8 cellular contexts compared by ENCODE assay signal in the genomic region with DNA sequence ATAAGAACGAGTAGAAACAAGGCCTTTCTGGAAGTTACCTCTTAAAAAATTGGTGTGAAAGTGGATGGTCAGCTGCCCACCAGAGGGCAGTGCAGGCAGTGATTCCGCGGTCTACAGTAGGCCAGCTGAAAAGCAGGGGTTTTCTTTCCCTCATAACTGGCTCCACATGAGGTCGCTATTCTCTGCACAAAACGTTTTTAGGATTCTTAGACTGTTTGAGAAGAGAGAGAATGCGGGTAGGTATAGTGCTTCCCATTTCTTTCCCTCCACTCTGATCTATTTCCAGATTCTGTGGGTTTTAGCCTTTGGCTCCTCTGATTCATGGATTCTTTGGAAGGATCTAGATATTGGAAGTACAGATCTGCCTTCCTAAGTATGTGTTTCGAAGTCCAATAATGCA. TPM values are rescaled to one million over a fixed set of nuclear protein-coding genes. Genes with fewer than 3 reads are reported as not detected.
DNase-seq lines count a peak whose midpoint lies in the region; ATAC-seq and TF ChIP-seq lines count a peak whose summit lies in the region.

No MANE protein-coding gene starts in this region.

- H2AK5ac ChIP-seq in trophoblast cell (ENCODE audit: low read length), result no peak overlapping the region

- DNase-seq in NCI-H1092 treated with DMSO at 0.1 percent for 48 hours (lab: John Stamatoyannopoulos, UW) (peak; percentile 89), SK-N-MC (ENCODE audit: low read depth, low spot score) (peak; percentile 92), glomerular endothelial cell (ENCODE audit: extremely low read depth, low read depth, low spot score) (peak; percentile 81), trophoblast cell (peak; percentile 95 to 99), ureter (ENCODE audit: low spot score) (peak; percentile 83)
- peak; percentile 85 for DNase-seq in activated naive CD4-positive, alpha-beta T cell treated with anti-CD3 and anti-CD28 coated beads, Interleukin-2, amount 10 ng/mL, durations not matched to agents 7 days and 5 days

- no peaks in the 10 kb centered on the region; the same call in 1 of the 2 replicates for H3K9me3 ChIP-seq in SK-N-MC (ENCODE audit: low read depth, low read length)
- H3K9me3 ChIP-seq in trophoblast cell (ENCODE audit: insufficient read depth, low read depth, low read length), result no peaks in the 10 kb centered on the region

- WGBS in trophoblast cell (ENCODE audit: extremely low coverage, insufficient coverage, insufficient read length), result no CpG with 5 or more reads among the region's 7 CpGs

- H3K18ac ChIP-seq in trophoblast cell (ENCODE audit: low read length), result no peak overlapping the region

- CTCF ChIA-PET in activated naive CD4-positive, alpha-beta T cell treated with anti-CD3 and anti-CD28 coated beads, Interleukin-2, amount 10 ng/mL, durations not matched to agents 7 days and 5 days (lab: Charles Lee), result interaction anchor here (0.5 to 7.7 kb wide), 15 partner anchors 10 to 687 kb away, joined by 3 to 225 read pairs (median 4); a partner anchor contains a TSS

- H3K4me3 ChIP-seq in SK-N-MC (0 out of 2 replicates have a peak overlapping the region, but pooled peaks have one; percentile 8), trophoblast cell (ENCODE audit: low read depth, low read length) (no peak overlapping the region)

- H3K14ac ChIP-seq in trophoblast cell (ENCODE audit: low read length), result no peak overlapping the region

- no peak overlapping the region for H4K91ac ChIP-seq in trophoblast cell (ENCODE audit: low read depth, low read length)

- H3K27me3 ChIP-seq in trophoblast cell (ENCODE audit: insufficient read depth, low read length), result no peaks in the 10 kb centered on the region

- peaks cover 2% of the 10 kb centered on the region for H3K4me1 Mint-ChIP-seq in activated naive CD4-positive, alpha-beta T cell treated with anti-CD3 and anti-CD28 coated beads, Interleukin-2, amount 10 ng/mL, durations not matched to agents 7 days and 5 days

- H3K23ac ChIP-seq in trophoblast cell (ENCODE audit: low read length), result no peak overlapping the region

- peaks cover 2% of the 10 kb centered on the region for H3K9me3 Mint-ChIP-seq in activated naive CD4-positive, alpha-beta T cell treated with anti-CD3 and anti-CD28 coated beads, Interleukin-2, amount 10 ng/mL, durations not matched to agents 7 days and 5 days

- no peak overlapping the region for H2AFZ ChIP-seq in trophoblast cell (ENCODE audit: insufficient read depth, low read length, poor library complexity)

- no peaks in the 10 kb centered on the region for H3K4me1 ChIP-seq in trophoblast cell (ENCODE audit: control insufficient read depth in 1 of 2, insufficient read depth in 2 of 2, low read length in 2 of 2)

- H3K27me3 Mint-ChIP-seq in activated naive CD4-positive, alpha-beta T cell treated with anti-CD3 and anti-CD28 coated beads, Interleukin-2, amount 10 ng/mL, durations not matched to agents 7 days and 5 days, result no peaks in the 10 kb centered on the region

- peak; percentile 91 for ATAC-seq in HG02623 (IDR thresholded peaks at IDR 0.05; ENCODE audit: unreplicated experiment)

- H3K36me3 Mint-ChIP-seq in activated naive CD4-positive, alpha-beta T cell treated with anti-CD3 and anti-CD28 coated beads, Interleukin-2, amount 10 ng/mL, durations not matched to agents 7 days and 5 days, result no peaks in the 10 kb centered on the region

- no peaks in the 10 kb centered on the region for H3K79me2 ChIP-seq in trophoblast cell (ENCODE audit: control insufficient read depth, insufficient read depth, low read length, poor library complexity)

- peak overlapping the region; percentile 61; the same call in 1 of the 2 replicates for H3K27ac ChIP-seq in SK-N-MC
- no peak overlapping the region for H3K27ac ChIP-seq in trophoblast cell (ENCODE audit: low read depth, low read length)

- H3K4ac ChIP-seq in trophoblast cell (ENCODE audit: low read depth, low read length), result no peak overlapping the region

- TF ChIP-seq CTCF in GM12873 (IDR thresholded peaks at IDR 0.05; ENCODE audit: insufficient read depth, low read depth, low read length, missing control alignments), result peak; percentile 94

- no peak overlapping the region for H2BK12ac ChIP-seq in trophoblast cell (ENCODE audit: low read length)

- H3K9ac ChIP-seq in SK-N-MC (ENCODE audit: insufficient read length) (peak overlapping the region; percentile 35), trophoblast cell (ENCODE audit: low read length) (no peak overlapping the region)

- H3K4me3 Mint-ChIP-seq in activated naive CD4-positive, alpha-beta T cell treated with anti-CD3 and anti-CD28 coated beads, Interleukin-2, amount 10 ng/mL, durations not matched to agents 7 days and 5 days, result no peak overlapping the region

- no peak overlapping the region for H4K8ac ChIP-seq in trophoblast cell (ENCODE audit: low read depth, low read length)

- no peak overlapping the region for H3K4me2 ChIP-seq in trophoblast cell (ENCODE audit: low read length)

- no peak overlapping the region for H2BK120ac ChIP-seq in trophoblast cell (ENCODE audit: insufficient read depth, low read length, poor library complexity)

- no peaks in the 10 kb centered on the region for H3K36me3 ChIP-seq in SK-N-MC (ENCODE audit: insufficient read depth, low read length)
- no peaks in the 10 kb centered on the region for H3K36me3 ChIP-seq in trophoblast cell (ENCODE audit: control insufficient read depth in 1 of 2, insufficient read depth in 2 of 2, low read length in 2 of 2)

- H2BK5ac ChIP-seq in trophoblast cell (ENCODE audit: low read depth, low read length, poor library complexity), result no peak overlapping the region

- no peak overlapping the region for H3K27ac Mint-ChIP-seq in activated naive CD4-positive, alpha-beta T cell treated with anti-CD3 and anti-CD28 coated beads, Interleukin-2, amount 10 ng/mL, durations not matched to agents 7 days and 5 days

- no peak overlapping the region for H4K12ac ChIP-seq in trophoblast cell (ENCODE audit: low read depth, low read length)

- no peaks in the 10 kb centered on the region for H3K79me1 ChIP-seq in trophoblast cell (ENCODE audit: low read length)

RNA-seq across cellular contexts. Expression of a gene that starts 14.2 kb away (rescaled TPM):
- total RNA-seq in glomerular endothelial cell (12.8 and 18.9 TPM in 2 replicates), ureter (22.7 TPM)
- polyA plus RNA-seq in trophoblast cell (2013), result 7.9 and 8.1 TPM in 2 replicates

RNA-seq across cellular contexts. Expression of a gene that starts 14.3 kb away (rescaled TPM):
- total RNA-seq in glomerular endothelial cell (2.7 and 11.2 TPM in 2 replicates), ureter (12.9 TPM)
- polyA plus RNA-seq in trophoblast cell (2013), result 2.0 and 2.5 TPM in 2 replicates
